In the genomic region with DNA sequence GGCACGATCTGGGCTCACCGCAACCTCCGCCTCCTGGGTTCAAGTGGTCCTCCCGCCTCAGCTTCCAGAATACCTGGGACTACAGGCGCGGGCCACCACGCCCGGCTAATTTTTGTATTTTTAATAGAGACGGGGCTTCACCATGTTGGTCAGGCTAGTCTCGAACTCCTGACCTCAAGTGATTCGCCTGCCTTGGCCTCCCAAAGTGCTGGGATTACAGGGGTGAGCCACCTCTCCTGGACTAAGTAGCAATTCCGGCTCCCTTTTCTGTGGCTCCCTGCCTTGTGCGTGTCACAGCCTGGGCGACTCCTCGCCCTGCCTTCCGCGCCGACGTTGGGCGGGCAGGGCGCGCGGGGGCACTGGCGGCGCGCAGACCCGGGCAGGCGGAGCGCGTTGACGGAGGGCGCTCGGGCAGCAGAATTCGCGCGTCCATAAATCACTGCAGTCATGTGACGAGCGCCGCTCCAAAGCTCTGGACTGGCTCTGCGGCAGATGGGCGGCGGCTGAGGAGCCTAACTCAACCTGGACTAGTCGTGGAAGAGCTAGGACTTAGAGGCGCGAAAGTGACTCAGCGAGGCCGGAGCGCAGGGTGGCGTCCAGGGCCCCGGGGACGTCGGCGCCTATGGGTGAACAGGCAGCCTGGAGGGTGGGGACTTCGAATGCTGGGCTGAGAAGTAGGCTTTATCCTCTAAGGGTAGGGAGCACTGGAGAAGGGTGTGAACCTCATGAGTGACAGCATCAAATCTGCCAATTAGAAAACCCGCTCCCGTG, we compare ENCODE assay signal across 7 cellular contexts. TPM values are rescaled to one million over a fixed set of nuclear protein-coding genes. Genes with fewer than 3 reads are reported as not detected.
A peak's percentile ranks its signal among the peaks of the same experiment; 100 is the strongest.
DNase-seq lines count a peak whose midpoint lies in the region; ATAC-seq lines count a peak whose summit lies in the region.

No MANE protein-coding gene starts in this region.

- peaks cover 38% of the 10 kb centered on the region for H3K4me1 Mint-ChIP-seq in stimulated activated effector memory CD8-positive, alpha-beta T cell treated with anti-CD3 and anti-CD28 coated beads, Interleukin-12 subunit alpha, Interleukin-12 subunit beta, amount 100 ng/mL, for 72 hours

- H3K9me3 Mint-ChIP-seq in stimulated activated effector memory CD8-positive, alpha-beta T cell treated with anti-CD3 and anti-CD28 coated beads, Interleukin-12 subunit alpha, Interleukin-12 subunit beta, amount 100 ng/mL, for 72 hours = no peaks in the 10 kb centered on the region

- in situ Hi-C loops in G401 (cut with HindIII; ENCODE audit: low sequenced_read_pairs) = no loop called here

- H3K27ac Mint-ChIP-seq in stimulated activated effector memory CD8-positive, alpha-beta T cell treated with anti-CD3 and anti-CD28 coated beads, Interleukin-12 subunit alpha, Interleukin-12 subunit beta, amount 100 ng/mL, for 72 hours = no peak overlapping the region

- peaks cover 35% of the 10 kb centered on the region for H3K36me3 Mint-ChIP-seq in stimulated activated effector memory CD8-positive, alpha-beta T cell treated with anti-CD3 and anti-CD28 coated beads, Interleukin-12 subunit alpha, Interleukin-12 subunit beta, amount 100 ng/mL, for 72 hours

- peak overlapping the region; percentile 96 for H3K4me3 Mint-ChIP-seq in stimulated activated effector memory CD8-positive, alpha-beta T cell treated with anti-CD3 and anti-CD28 coated beads, Interleukin-12 subunit alpha, Interleukin-12 subunit beta, amount 100 ng/mL, for 72 hours

- no peak for ATAC-seq in stimulated activated effector memory CD8-positive, alpha-beta T cell treated with anti-CD3 and anti-CD28 coated beads, Interleukin-12 subunit alpha, Interleukin-12 subunit beta, amount 100 ng/mL, for 72 hours

- DNase-seq in G401 (ENCODE audit: low spot score) = peak; percentile 93
- DNase-seq in HPDE6-E6E7 (ENCODE audit: extremely low spot score) = peak; percentile 55
- peak; percentile 98 for DNase-seq in RPMI7951 (ENCODE audit: low read depth)
- DNase-seq in cerebellar cortex (ENCODE audit: low spot score) = peak; percentile 89
- DNase-seq in left kidney (ENCODE audit: low read depth, low spot score) = peak; percentile 96
- no peak for DNase-seq in stimulated activated effector memory CD8-positive, alpha-beta T cell treated with anti-CD3 and anti-CD28 coated beads, Interleukin-12 subunit alpha, Interleukin-12 subunit beta, amount 100 ng/mL, for 72 hours (ENCODE audit: low spot score in 2 of 2)
- DNase-seq in dedifferentiated amniotic fluid mesenchymal stem cell (ENCODE audit: extremely low spot score) = no peak

RNA-seq across cellular contexts. Expression of a gene that starts 1.4 kb away (rescaled TPM):
- total RNA-seq in G401 (2014; rRNA removed; shearing (Covaris generic)) = 13.7 and 17.5 TPM in 2 replicates
- 28.3 and 37.0 TPM in 2 replicates for total RNA-seq in RPMI7951 (2014; rRNA removed; shearing (Covaris generic))

RNA-seq across cellular contexts. Expression of a gene that starts 10.4 kb away (rescaled TPM):
- 5.5 and 6.1 TPM in 2 replicates for total RNA-seq in G401 (2014; rRNA removed; shearing (Covaris generic))
- total RNA-seq in RPMI7951 (2014; rRNA removed; shearing (Covaris generic)) = 16.1 and 17.4 TPM in 2 replicates

RNA-seq across cellular contexts. Expression of a gene that starts 32.7 kb away (rescaled TPM):
- 121 and 125 TPM in 2 replicates for total RNA-seq in G401 (2014; rRNA removed; shearing (Covaris generic))
- 97.3 and 128 TPM in 2 replicates for total RNA-seq in RPMI7951 (2014; rRNA removed; shearing (Covaris generic))

RNA-seq across cellular contexts. Expression of a gene that starts 43.5 kb away (rescaled TPM):
- 13.5 TPM in 1 of 2 replicates, not detected in the other for total RNA-seq in G401 (2014; rRNA removed; shearing (Covaris generic))
- not detected in 2 replicates for total RNA-seq in RPMI7951 (2014; rRNA removed; shearing (Covaris generic))

Comparison
In these comparisons a context has a peak if more than half of its experiments do, and no peak if none do; other contexts are left out.
1. DNase-seq: peak in G401 (single experiment), HPDE6-E6E7 (single experiment), RPMI7951 (single experiment), cerebellar cortex (single experiment) and left kidney (single experiment); none in stimulated activated effector memory CD8-positive, alpha-beta T cell treated with anti-CD3 and anti-CD28 coated beads, Interleukin-12 subunit alpha, Interleukin-12 subunit beta, amount 100 ng/mL, for 72 hours (0 of 2) and dedifferentiated amniotic fluid mesenchymal stem cell (single experiment).